Comparison of ENCODE assay signal across 1 cellular context in genomic region chr4:18214656-18215055, GRCh38.
TF ChIP-seq lines count a peak whose summit lies in the region.

No MANE protein-coding gene starts in this region.

TF ChIP-seq in GM23338, 12 proteins besides CTCF, POLR2A, EP300 and RAD21:
- TF ChIP-seq ZNF462 (CRISPR knock-in tag; IDR thresholded peaks at IDR 0.05) (peak; percentile 64; the same call in 1 of the 2 replicates), NANOG (IDR thresholded peaks at IDR 0.05; ENCODE audit: borderline replicate concordance) (no peak), ZNF331 (CRISPR knock-in tag; IDR thresholded peaks at IDR 0.05; ENCODE audit: low read depth) (no peak), STAT1 (IDR thresholded peaks at IDR 0.05; ENCODE audit: unreplicated experiment) (no peak)
- TF ChIP-seq, protein P1, sequence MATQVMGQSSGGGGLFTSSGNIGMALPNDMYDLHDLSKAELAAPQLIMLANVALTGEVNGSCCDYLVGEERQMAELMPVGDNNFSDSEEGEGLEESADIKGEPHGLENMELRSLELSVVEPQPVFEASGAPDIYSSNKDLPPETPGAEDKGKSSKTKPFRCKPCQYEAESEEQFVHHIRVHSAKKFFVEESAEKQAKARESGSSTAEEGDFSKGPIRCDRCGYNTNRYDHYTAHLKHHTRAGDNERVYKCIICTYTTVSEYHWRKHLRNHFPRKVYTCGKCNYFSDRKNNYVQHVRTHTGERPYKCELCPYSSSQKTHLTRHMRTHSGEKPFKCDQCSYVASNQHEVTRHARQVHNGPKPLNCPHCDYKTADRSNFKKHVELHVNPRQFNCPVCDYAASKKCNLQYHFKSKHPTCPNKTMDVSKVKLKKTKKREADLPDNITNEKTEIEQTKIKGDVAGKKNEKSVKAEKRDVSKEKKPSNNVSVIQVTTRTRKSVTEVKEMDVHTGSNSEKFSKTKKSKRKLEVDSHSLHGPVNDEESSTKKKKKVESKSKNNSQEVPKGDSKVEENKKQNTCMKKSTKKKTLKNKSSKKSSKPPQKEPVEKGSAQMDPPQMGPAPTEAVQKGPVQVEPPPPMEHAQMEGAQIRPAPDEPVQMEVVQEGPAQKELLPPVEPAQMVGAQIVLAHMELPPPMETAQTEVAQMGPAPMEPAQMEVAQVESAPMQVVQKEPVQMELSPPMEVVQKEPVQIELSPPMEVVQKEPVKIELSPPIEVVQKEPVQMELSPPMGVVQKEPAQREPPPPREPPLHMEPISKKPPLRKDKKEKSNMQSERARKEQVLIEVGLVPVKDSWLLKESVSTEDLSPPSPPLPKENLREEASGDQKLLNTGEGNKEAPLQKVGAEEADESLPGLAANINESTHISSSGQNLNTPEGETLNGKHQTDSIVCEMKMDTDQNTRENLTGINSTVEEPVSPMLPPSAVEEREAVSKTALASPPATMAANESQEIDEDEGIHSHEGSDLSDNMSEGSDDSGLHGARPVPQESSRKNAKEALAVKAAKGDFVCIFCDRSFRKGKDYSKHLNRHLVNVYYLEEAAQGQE (IDR thresholded peaks at IDR 0.05; ENCODE audit: unreplicated experiment) = no peak
